ENCODE assay signal across 8 cellular contexts in the genomic region with DNA sequence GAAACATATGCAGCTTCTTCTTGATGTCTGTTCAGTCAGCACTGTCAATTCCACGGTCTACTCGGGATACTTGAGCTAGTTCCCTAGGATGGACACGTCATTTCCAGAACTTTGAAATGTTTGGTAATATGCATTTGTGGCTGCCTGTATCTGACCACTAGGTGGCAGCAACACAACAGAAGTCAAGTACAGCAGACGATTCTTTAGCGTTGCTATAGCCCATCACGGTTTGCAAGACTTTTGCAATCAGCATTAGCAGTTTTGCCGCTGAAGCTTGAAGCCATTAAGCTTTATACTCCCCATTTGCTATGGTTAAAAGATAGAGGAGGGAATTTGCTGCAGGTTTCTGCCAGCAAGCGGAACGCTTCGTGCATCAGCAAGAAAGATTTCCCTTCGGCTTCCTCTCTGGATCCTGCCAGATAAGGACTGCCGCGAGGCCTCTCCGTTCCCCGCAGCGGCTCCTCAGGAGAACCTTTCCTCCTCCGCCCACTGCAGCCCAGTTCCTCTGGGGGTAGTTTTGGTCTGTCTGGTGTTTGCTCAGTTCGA.
DNase-seq lines count a peak whose midpoint lies in the region; ATAC-seq and TF ChIP-seq lines count a peak whose summit lies in the region.

No MANE protein-coding gene starts in this region.

- 3% methylated on average over 18 of the region's 18 CpGs for WGBS in thyroid gland, 2 donors

- CTCF ChIA-PET in CD4-positive, alpha-beta T cell (lab: Charles Lee) = interaction anchor here (0.6 to 5.0 kb wide), 12 partner anchors 10 to 202 kb away, joined by 3 to 41 read pairs (median 4); a partner anchor contains a TSS

- H3K4me1 ChIP-seq in SJSA1 (replicated peaks) = no peaks in the 10 kb centered on the region
- peaks cover 0 to 6% of the 10 kb centered on the region in 2 donors for H3K4me1 ChIP-seq in thyroid gland

- H3K9me3 Mint-ChIP-seq in CD4-positive, alpha-beta T cell = no peaks in the 10 kb centered on the region
- H3K9me3 Mint-ChIP-seq in osteocyte (ENCODE audit: unreplicated experiment) = no peaks in the 10 kb centered on the region

- TF ChIP-seq CTCF in CD4-positive, alpha-beta T cell (IDR thresholded peaks at IDR 0.05) = peak; percentile 92
- TF ChIP-seq CTCF in osteocyte (IDR thresholded peaks at IDR 0.05) (peak; percentile 91), thyroid gland (IDR thresholded peaks at IDR 0.05) (peak; percentile 72 to 97 (median 92))

- H3K4me3 ChIP-seq in SJSA1 = no peak overlapping the region
- no peak overlapping the region for H3K4me3 ChIP-seq in thyroid gland (replicated peaks in 1 of 3)

- peaks cover 8% of the 10 kb centered on the region for H3K27me3 ChIP-seq in CD4-positive, alpha-beta T cell (ENCODE audit: control insufficient read depth, insufficient read depth, low read length)
- H3K27me3 ChIP-seq in SJSA1 (replicated peaks) = no peaks in the 10 kb centered on the region
- no peaks in the 10 kb centered on the region for H3K27me3 ChIP-seq in thyroid gland

- no peaks in the 10 kb centered on the region for H3K27me3 Mint-ChIP-seq in CD4-positive, alpha-beta T cell
- no peaks in the 10 kb centered on the region for H3K27me3 Mint-ChIP-seq in osteocyte (ENCODE audit: unreplicated experiment)

- no peak overlapping the region for H3K27ac Mint-ChIP-seq in CD4-positive, alpha-beta T cell
- H3K27ac Mint-ChIP-seq in osteocyte (ENCODE audit: unreplicated experiment) = peak overlapping the region; percentile 62

- intact Hi-C loops in CD4-positive, alpha-beta T cell (cut with DNase I, micrococcal nuclease) = loop anchor here (1.0 to 10.0 kb wide), 6 partner anchors 165 to 659 kb away; a partner anchor contains a TSS
- intact Hi-C loops in thyroid gland (cut with DNase I) = loop anchor here (5.0 kb wide), 1 partner anchor 201 kb away; no protein-coding TSS in a partner anchor

- H3K36me3 Mint-ChIP-seq in CD4-positive, alpha-beta T cell (ENCODE audit: low read depth) = no peaks in the 10 kb centered on the region
- no peaks in the 10 kb centered on the region for H3K36me3 Mint-ChIP-seq in osteocyte (ENCODE audit: unreplicated experiment)

- no peaks in the 10 kb centered on the region for H3K36me3 ChIP-seq in SJSA1
- H3K36me3 ChIP-seq in thyroid gland = no peaks in the 10 kb centered on the region

- DNase-seq in CD4-positive, alpha-beta T cell = peak; percentile 41 to 65 (median 54)
- DNase-seq in LoVo (ENCODE audit: low spot score) (peak; percentile 76), SJSA1 (ENCODE audit: low read depth in 1 of 2, low spot score in 2 of 2) (peak; percentile 68 to 78), globus pallidus (ENCODE audit: low spot score) (peak; percentile 78), osteocyte (ENCODE audit: extremely low spot score, unreplicated experiment) (peak; percentile 90), thyroid gland (peak; percentile 75)
- peak; percentile 66 for DNase-seq in activated naive CD4-positive, alpha-beta T cell treated with Interleukin-2 at 50 U/mL for 16 hours

- no peak overlapping the region for H3K27ac ChIP-seq in CD4-positive, alpha-beta T cell (ENCODE audit: low read depth, low read length)
- no peak overlapping the region for H3K27ac ChIP-seq in SJSA1
- no peak overlapping the region for H3K27ac ChIP-seq in thyroid gland

- no peak overlapping the region for H3K4me3 Mint-ChIP-seq in CD4-positive, alpha-beta T cell
- H3K4me3 Mint-ChIP-seq in osteocyte (ENCODE audit: unreplicated experiment) = peak overlapping the region; percentile 12

- peak; percentile 81 for ATAC-seq in CD4-positive, alpha-beta T cell (ENCODE audit: poor library complexity)
- peak; percentile 72 for ATAC-seq in GM19468 (IDR thresholded peaks at IDR 0.05; ENCODE audit: extremely low read depth, unreplicated experiment)

- no peaks in the 10 kb centered on the region for H3K9me3 ChIP-seq in CD4-positive, alpha-beta T cell (ENCODE audit: control insufficient read depth, low read length)
- H3K9me3 ChIP-seq in SJSA1 (replicated peaks) (no peaks in the 10 kb centered on the region), thyroid gland (no peaks in the 10 kb centered on the region)

- POLR2A ChIA-PET in CD4-positive, alpha-beta T cell (lab: Charles Lee) = interaction anchor here (0.9 to 2.9 kb wide), 4 partner anchors 114 to 200 kb away, joined by 3 to 10 read pairs (median 4); a partner anchor contains a TSS

- H3K4me1 Mint-ChIP-seq in CD4-positive, alpha-beta T cell (ENCODE audit: low read depth) = peaks cover 5% of the 10 kb centered on the region
- H3K4me1 Mint-ChIP-seq in osteocyte (ENCODE audit: unreplicated experiment) = peaks cover 15% of the 10 kb centered on the region

- TF ChIP-seq POLR2A in thyroid gland (IDR thresholded peaks at IDR 0.05) = no peak
